24 cellular contexts compared by ENCODE assay signal in the genomic region with DNA sequence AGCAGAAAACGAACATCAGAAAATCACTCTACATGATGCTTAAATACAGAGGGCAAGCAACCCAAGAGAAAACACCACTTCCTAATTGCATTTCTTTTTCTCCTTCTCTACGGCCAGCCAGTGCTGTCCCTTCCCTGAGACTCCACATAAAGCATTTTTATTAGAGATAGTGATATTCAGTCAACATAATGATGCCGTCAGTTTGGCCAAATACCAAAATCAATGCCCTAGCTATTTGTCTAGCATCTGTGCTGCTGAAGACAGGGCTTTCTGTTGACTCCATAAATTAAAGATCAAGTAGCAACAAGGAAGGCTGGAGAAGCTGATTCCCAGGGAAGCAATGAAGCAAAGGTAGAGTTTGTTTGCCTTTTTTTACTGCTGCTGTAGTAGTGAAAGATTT.
A peak's percentile ranks its signal among the peaks of the same experiment; 100 is the strongest.
DNase-seq lines count a peak whose midpoint lies in the region; ATAC-seq and TF ChIP-seq lines count a peak whose summit lies in the region.
"Had no signal": no experiment of that assay in that cellular context is flagged by ENCODE, and none has a peak within 500 bp of the region (broad histone marks: within the 10 kb centered on the region; RNA-seq: fewer than 3 reads in every experiment).

No MANE protein-coding gene starts in this region.

- intact Hi-C loops in PC-3 (cut with micrococcal nuclease) = no loop called here

- no peak overlapping the region for H3K4me2 ChIP-seq in PC-3 (ENCODE audit: low read length)
- H3K4me2 ChIP-seq: A549; BLaER1 treated with 17β-estradiol and CSF1 and Interleukin-3, amounts not matched to agents 10 nM and 100 nM had no signal

- BruUV-seq in PC-3 (replicated peaks; lab: Mats Ljungman, UMichigan) = no TSS peak

- H4K20me1 ChIP-seq in PC-3 (ENCODE audit: low read length) = no peaks in the 10 kb centered on the region
- H4K20me1 ChIP-seq: BLaER1 treated with 17β-estradiol and CSF1 and Interleukin-3, amounts not matched to agents 10 nM and 100 nM had no signal

- H3K4me3 ChIP-seq in LNCaP clone FGC (ENCODE audit: low read depth, low read length) (no peak overlapping the region), PC-3 (ENCODE audit: low read length) (no peak overlapping the region)
- H3K4me3 ChIP-seq: A549; BLaER1 treated with 17β-estradiol and CSF1 and Interleukin-3, amounts not matched to agents 10 nM and 100 nM; GM12878; HAP-1 had no signal

- TF ChIP-seq CTCF in LNCaP clone FGC (IDR thresholded peaks at IDR 0.05; ENCODE audit: control insufficient read depth, extremely low read depth, insufficient read depth) (no peak), PC-3 (conservative IDR thresholded peaks at IDR 0.05; ENCODE audit: low read depth, low read length) (no peak)

- H3K36me3 ChIP-seq in PC-3 (ENCODE audit: low read depth, low read length) = no peaks in the 10 kb centered on the region
- H3K36me3 ChIP-seq: BE2C; BLaER1 treated with 17β-estradiol and CSF1 and Interleukin-3, amounts not matched to agents 10 nM and 100 nM; HAP-1 had no signal

- no peaks in the 10 kb centered on the region for H3K9me3 ChIP-seq in PC-3 (ENCODE audit: low read length)
- H3K9me3 ChIP-seq: A549; BE2C; BLaER1 treated with 17β-estradiol and CSF1 and Interleukin-3, amounts not matched to agents 10 nM and 100 nM; HAP-1 had no signal

- H2AFZ ChIP-seq in PC-3 (ENCODE audit: low read length) = no peak overlapping the region

- no peaks in the 10 kb centered on the region for H3K4me1 ChIP-seq in PC-3 (ENCODE audit: insufficient read depth, low read length)
- H3K4me1 ChIP-seq: A549; BLaER1 treated with 17β-estradiol and CSF1 and Interleukin-3, amounts not matched to agents 10 nM and 100 nM; HAP-1 had no signal

- CTCF ChIA-PET in PC-3 (lab: Charles Lee) = no interaction called here

- H3K27me3 ChIP-seq in PC-3 (ENCODE audit: low read length) = no peaks in the 10 kb centered on the region
- H3K27me3 ChIP-seq: BE2C; BLaER1 treated with 17β-estradiol and CSF1 and Interleukin-3, amounts not matched to agents 10 nM and 100 nM had no signal

- H3F3A ChIP-seq in PC-3 (ENCODE audit: low read length, unreplicated experiment) = no peaks in the 10 kb centered on the region

- DNase-seq in NCI-H2171 treated with DMSO at 0.1 percent for 48 hours (lab: John Stamatoyannopoulos, UW) (peak; percentile 1), NCI-H2171 (lab: John Stamatoyannopoulos, UW) (no peak), LNCaP clone FGC (ENCODE audit: low read depth) (peak; percentile 85), PC-3 (no peak), mucosa of gallbladder (ENCODE audit: low spot score) (peak; percentile 40), HT-29 (ENCODE audit: low spot score) (no peak), cerebellum (ENCODE audit: low spot score) (no peak)
- DNase-seq: 8988T; ACHN; AML-193; BE2C; CD4-positive, alpha-beta T cell; CD8-positive, alpha-beta memory T cell; DMS 273 treated with DMSO at 0.1 percent for 48 hours; DMS79; EL; GDM1; GOT3; HFFc6 had no signal

- POLR2A ChIA-PET in PC-3 (lab: Charles Lee; ENCODE audit: unreplicated experiment) = no interaction called here

- no peaks in the 10 kb centered on the region for H3K79me2 ChIP-seq in PC-3 (ENCODE audit: low read length)

- H3K9me2 ChIP-seq in PC-3 (replicated peaks; ENCODE audit: low read length) = no peaks in the 10 kb centered on the region

- no peak overlapping the region for H3K9ac ChIP-seq in PC-3 (ENCODE audit: low read length)
- H3K9ac ChIP-seq: BLaER1 treated with 17β-estradiol and CSF1 and Interleukin-3, amounts not matched to agents 10 nM and 100 nM had no signal

- ATAC-seq in PC-3 (peak; percentile 54; the same call in 1 of the 2 replicates), HG03095 (IDR thresholded peaks at IDR 0.05; ENCODE audit: unreplicated experiment) (no peak)
- ATAC-seq: A549, GM12878 had no signal

- H3K27ac ChIP-seq in PC-3 (ENCODE audit: low read length) = no peak overlapping the region
- H3K27ac ChIP-seq: A549; BLaER1 treated with 17β-estradiol and CSF1 and Interleukin-3, amounts not matched to agents 10 nM and 100 nM had no signal

Comparison
In these comparisons a context has a peak if more than half of its experiments do, and no peak if none do; other contexts are left out.
1. DNase-seq: peak in NCI-H2171 treated with DMSO at 0.1 percent for 48 hours (single experiment), LNCaP clone FGC (single experiment) and mucosa of gallbladder (single experiment); none in NCI-H2171 (single experiment), PC-3 (single experiment), HT-29 (single experiment) and cerebellum (single experiment).